Comparison of ENCODE assay signal across 8 cellular contexts in genomic region chr2:164479460-164479859, GRCh38.
DNase-seq lines count a peak whose midpoint lies in the region; ATAC-seq and TF ChIP-seq lines count a peak whose summit lies in the region.

No MANE protein-coding gene starts in this region.

- no peak for TF ChIP-seq POLR2A in sigmoid colon (IDR thresholded peaks at IDR 0.05)

- H3K9me3 ChIP-seq in NT2/D1 (ENCODE audit: insufficient read depth, low read length): no peaks in the 10 kb centered on the region
- H3K9me3 ChIP-seq in sigmoid colon: no peaks in the 10 kb centered on the region
- no peaks in the 10 kb centered on the region for H3K9me3 ChIP-seq in effector memory CD4-positive, alpha-beta T cell (ENCODE audit: control insufficient read depth, low read length)

- H3K27me3 ChIP-seq in NT2/D1 (ENCODE audit: insufficient read depth, insufficient read length) (no peaks in the 10 kb centered on the region), sigmoid colon (no peaks in the 10 kb centered on the region)
- H3K27me3 ChIP-seq in effector memory CD4-positive, alpha-beta T cell (replicated peaks; ENCODE audit: control insufficient read depth, insufficient read depth, low read length, poor library complexity, severe bottlenecking): no peaks in the 10 kb centered on the region

- H3K4me3 ChIP-seq in NT2/D1 (ENCODE audit: insufficient read length, low read depth): no peak overlapping the region
- H3K4me3 ChIP-seq in fibroblast of the aortic adventitia (ENCODE audit: low read depth, low read length): no peak overlapping the region
- no peak overlapping the region for H3K4me3 ChIP-seq in sigmoid colon
- H3K4me3 ChIP-seq in effector memory CD4-positive, alpha-beta T cell (ENCODE audit: insufficient read depth, low read depth, low read length, poor library complexity, severe bottlenecking): no peak overlapping the region

- DNase-seq in DMS 273 (lab: John Stamatoyannopoulos, UW; ENCODE audit: unreplicated experiment) (peak; percentile 67), DMS 273 treated with DMSO at 0.1 percent for 48 hours (lab: John Stamatoyannopoulos, UW) (no peak), NT2/D1 (ENCODE audit: low read depth, low spot score) (peak; percentile 32), fibroblast of the aortic adventitia (ENCODE audit: low read depth) (peak; percentile 63), sigmoid colon (no peak)
- DNase-seq in effector CD4-positive, alpha-beta T cell: no peak
- no peak for DNase-seq in effector memory CD4-positive, alpha-beta T cell

- intact Hi-C loops in sigmoid colon (cut with DNase I): no loop called here

- TF ChIP-seq EP300 in sigmoid colon (IDR thresholded peaks at IDR 0.05): no peak

- no peak overlapping the region for H3K9ac ChIP-seq in NT2/D1 (ENCODE audit: insufficient read length, low read depth)

- no peak for ATAC-seq in HG03342 (IDR thresholded peaks at IDR 0.05; ENCODE audit: unreplicated experiment)

- WGBS in sigmoid colon, 2 donors: 46 to 52% methylated on average over 2 of the region's 2 CpGs

- TF ChIP-seq CTCF in fibroblast of the aortic adventitia (IDR thresholded peaks at IDR 0.05; ENCODE audit: insufficient read depth, low read length) (peak; percentile 41), sigmoid colon (IDR thresholded peaks at IDR 0.05) (peak in 3 of 4 experiments; percentile 12 to 40 (median 23))

- H3K27ac ChIP-seq in sigmoid colon: no peak overlapping the region
- H3K27ac ChIP-seq in effector memory CD4-positive, alpha-beta T cell (ENCODE audit: insufficient read depth, low read length, poor library complexity, severe bottlenecking): no peak overlapping the region

- no peaks in the 10 kb centered on the region for H3K36me3 ChIP-seq in NT2/D1 (ENCODE audit: insufficient read depth, insufficient read length, low read length)
- no peaks in the 10 kb centered on the region for H3K36me3 ChIP-seq in sigmoid colon
- H3K36me3 ChIP-seq in effector memory CD4-positive, alpha-beta T cell (ENCODE audit: control insufficient read depth, insufficient read depth, low read length): no peaks in the 10 kb centered on the region

- no peaks in the 10 kb centered on the region for H3K4me1 ChIP-seq in NT2/D1 (ENCODE audit: insufficient read depth, insufficient read length)
- H3K4me1 ChIP-seq in sigmoid colon: no peaks in the 10 kb centered on the region
- H3K4me1 ChIP-seq in effector memory CD4-positive, alpha-beta T cell (ENCODE audit: control insufficient read depth, insufficient read depth, low read length, poor library complexity, severe bottlenecking): no peaks in the 10 kb centered on the region

Comparison
In these comparisons a context has a peak if more than half of its experiments do, and no peak if none do; other contexts are left out.
1. DNase-seq: peak in DMS 273 (single experiment), NT2/D1 (single experiment) and fibroblast of the aortic adventitia (single experiment); none in DMS 273 treated with DMSO at 0.1 percent for 48 hours (single experiment), sigmoid colon (single experiment), effector CD4-positive, alpha-beta T cell (single experiment) and effector memory CD4-positive, alpha-beta T cell (0 of 3).